ENCODE assay signal across 1 cellular context in genomic region chr6:106979435-106979884, GRCh38.
A peak's percentile ranks its signal among the peaks of the same experiment; 100 is the strongest.
TF ChIP-seq lines count a peak whose summit lies in the region.

No MANE protein-coding gene starts in this region.

TF ChIP-seq in K562, 482 proteins besides CTCF, POLR2A, EP300 and RAD21 (continued from another document and continues in another):
- TF ChIP-seq MAFK (IDR thresholded peaks at IDR 0.05; ENCODE audit: low read length), result peak; percentile 13; the same call in 1 of the 2 replicates
- no peak for TF ChIP-seq LEF1 (IDR thresholded peaks at IDR 0.05)
- TF ChIP-seq THRAP3 (IDR thresholded peaks at IDR 0.05; ENCODE audit: borderline replicate concordance), result no peak
- TF ChIP-seq ZNF445 (CRISPR knock-in tag; IDR thresholded peaks at IDR 0.05; ENCODE audit: low read depth), result no peak
- TF ChIP-seq, protein P1, sequence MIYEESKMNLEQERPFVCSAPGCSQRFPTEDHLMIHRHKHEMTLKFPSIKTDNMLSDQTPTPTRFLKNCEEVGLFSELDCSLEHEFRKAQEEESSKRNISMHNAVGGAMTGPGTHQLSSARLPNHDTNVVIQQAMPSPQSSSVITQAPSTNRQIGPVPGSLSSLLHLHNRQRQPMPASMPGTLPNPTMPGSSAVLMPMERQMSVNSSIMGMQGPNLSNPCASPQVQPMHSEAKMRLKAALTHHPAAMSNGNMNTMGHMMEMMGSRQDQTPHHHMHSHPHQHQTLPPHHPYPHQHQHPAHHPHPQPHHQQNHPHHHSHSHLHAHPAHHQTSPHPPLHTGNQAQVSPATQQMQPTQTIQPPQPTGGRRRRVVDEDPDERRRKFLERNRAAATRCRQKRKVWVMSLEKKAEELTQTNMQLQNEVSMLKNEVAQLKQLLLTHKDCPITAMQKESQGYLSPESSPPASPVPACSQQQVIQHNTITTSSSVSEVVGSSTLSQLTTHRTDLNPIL (CRISPR knock-in tag; IDR thresholded peaks at IDR 0.05), result no peak
- TF ChIP-seq ARID3B (CRISPR knock-in tag; IDR thresholded peaks at IDR 0.05; ENCODE audit: borderline replicate concordance), result no peak
- TF ChIP-seq, protein P2, sequence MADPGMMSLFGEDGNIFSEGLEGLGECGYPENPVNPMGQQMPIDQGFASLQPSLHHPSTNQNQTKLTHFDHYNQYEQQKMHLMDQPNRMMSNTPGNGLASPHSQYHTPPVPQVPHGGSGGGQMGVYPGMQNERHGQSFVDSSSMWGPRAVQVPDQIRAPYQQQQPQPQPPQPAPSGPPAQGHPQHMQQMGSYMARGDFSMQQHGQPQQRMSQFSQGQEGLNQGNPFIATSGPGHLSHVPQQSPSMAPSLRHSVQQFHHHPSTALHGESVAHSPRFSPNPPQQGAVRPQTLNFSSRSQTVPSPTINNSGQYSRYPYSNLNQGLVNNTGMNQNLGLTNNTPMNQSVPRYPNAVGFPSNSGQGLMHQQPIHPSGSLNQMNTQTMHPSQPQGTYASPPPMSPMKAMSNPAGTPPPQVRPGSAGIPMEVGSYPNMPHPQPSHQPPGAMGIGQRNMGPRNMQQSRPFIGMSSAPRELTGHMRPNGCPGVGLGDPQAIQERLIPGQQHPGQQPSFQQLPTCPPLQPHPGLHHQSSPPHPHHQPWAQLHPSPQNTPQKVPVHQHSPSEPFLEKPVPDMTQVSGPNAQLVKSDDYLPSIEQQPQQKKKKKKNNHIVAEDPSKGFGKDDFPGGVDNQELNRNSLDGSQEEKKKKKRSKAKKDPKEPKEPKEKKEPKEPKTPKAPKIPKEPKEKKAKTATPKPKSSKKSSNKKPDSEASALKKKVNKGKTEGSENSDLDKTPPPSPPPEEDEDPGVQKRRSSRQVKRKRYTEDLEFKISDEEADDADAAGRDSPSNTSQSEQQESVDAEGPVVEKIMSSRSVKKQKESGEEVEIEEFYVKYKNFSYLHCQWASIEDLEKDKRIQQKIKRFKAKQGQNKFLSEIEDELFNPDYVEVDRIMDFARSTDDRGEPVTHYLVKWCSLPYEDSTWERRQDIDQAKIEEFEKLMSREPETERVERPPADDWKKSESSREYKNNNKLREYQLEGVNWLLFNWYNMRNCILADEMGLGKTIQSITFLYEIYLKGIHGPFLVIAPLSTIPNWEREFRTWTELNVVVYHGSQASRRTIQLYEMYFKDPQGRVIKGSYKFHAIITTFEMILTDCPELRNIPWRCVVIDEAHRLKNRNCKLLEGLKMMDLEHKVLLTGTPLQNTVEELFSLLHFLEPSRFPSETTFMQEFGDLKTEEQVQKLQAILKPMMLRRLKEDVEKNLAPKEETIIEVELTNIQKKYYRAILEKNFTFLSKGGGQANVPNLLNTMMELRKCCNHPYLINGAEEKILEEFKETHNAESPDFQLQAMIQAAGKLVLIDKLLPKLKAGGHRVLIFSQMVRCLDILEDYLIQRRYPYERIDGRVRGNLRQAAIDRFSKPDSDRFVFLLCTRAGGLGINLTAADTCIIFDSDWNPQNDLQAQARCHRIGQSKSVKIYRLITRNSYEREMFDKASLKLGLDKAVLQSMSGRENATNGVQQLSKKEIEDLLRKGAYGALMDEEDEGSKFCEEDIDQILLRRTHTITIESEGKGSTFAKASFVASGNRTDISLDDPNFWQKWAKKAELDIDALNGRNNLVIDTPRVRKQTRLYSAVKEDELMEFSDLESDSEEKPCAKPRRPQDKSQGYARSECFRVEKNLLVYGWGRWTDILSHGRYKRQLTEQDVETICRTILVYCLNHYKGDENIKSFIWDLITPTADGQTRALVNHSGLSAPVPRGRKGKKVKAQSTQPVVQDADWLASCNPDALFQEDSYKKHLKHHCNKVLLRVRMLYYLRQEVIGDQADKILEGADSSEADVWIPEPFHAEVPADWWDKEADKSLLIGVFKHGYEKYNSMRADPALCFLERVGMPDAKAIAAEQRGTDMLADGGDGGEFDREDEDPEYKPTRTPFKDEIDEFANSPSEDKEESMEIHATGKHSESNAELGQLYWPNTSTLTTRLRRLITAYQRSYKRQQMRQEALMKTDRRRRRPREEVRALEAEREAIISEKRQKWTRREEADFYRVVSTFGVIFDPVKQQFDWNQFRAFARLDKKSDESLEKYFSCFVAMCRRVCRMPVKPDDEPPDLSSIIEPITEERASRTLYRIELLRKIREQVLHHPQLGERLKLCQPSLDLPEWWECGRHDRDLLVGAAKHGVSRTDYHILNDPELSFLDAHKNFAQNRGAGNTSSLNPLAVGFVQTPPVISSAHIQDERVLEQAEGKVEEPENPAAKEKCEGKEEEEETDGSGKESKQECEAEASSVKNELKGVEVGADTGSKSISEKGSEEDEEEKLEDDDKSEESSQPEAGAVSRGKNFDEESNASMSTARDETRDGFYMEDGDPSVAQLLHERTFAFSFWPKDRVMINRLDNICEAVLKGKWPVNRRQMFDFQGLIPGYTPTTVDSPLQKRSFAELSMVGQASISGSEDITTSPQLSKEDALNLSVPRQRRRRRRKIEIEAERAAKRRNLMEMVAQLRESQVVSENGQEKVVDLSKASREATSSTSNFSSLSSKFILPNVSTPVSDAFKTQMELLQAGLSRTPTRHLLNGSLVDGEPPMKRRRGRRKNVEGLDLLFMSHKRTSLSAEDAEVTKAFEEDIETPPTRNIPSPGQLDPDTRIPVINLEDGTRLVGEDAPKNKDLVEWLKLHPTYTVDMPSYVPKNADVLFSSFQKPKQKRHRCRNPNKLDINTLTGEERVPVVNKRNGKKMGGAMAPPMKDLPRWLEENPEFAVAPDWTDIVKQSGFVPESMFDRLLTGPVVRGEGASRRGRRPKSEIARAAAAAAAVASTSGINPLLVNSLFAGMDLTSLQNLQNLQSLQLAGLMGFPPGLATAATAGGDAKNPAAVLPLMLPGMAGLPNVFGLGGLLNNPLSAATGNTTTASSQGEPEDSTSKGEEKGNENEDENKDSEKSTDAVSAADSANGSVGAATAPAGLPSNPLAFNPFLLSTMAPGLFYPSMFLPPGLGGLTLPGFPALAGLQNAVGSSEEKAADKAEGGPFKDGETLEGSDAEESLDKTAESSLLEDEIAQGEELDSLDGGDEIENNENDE (IDR thresholded peaks at IDR 0.05; ENCODE audit: low read depth, low read length), result no peak
- 0 out of 2 replicates have a peak, but pooled peaks have one; percentile 27 for TF ChIP-seq BHLHE40 (IDR thresholded peaks at IDR 0.05; ENCODE audit: low read length)
- peak; percentile 99 for TF ChIP-seq TFAP4 (CRISPR knock-in tag; IDR thresholded peaks at IDR 0.05; ENCODE audit: borderline replicate concordance)
- TF ChIP-seq POLR2B (IDR thresholded peaks at IDR 0.05; ENCODE audit: low read depth, partially characterized antibody), result no peak
- TF ChIP-seq KDM1A (IDR thresholded peaks at IDR 0.05), result no peak
- no peak for TF ChIP-seq ETV5 (CRISPR knock-in tag; IDR thresholded peaks at IDR 0.05; ENCODE audit: low read depth)
- 0 out of 2 replicates have a peak, but pooled peaks have one; percentile 16 for TF ChIP-seq SIN3B (IDR thresholded peaks at IDR 0.05; ENCODE audit: low read depth)
- no peak for TF ChIP-seq ZNF280B (CRISPR knock-in tag; IDR thresholded peaks at IDR 0.05)
- TF ChIP-seq ARID2 (IDR thresholded peaks at IDR 0.05), result peak; percentile 79; the same call in 1 of the 2 replicates
- peak; percentile 39; the same call in 1 of the 2 replicates for TF ChIP-seq RB1 (IDR thresholded peaks at IDR 0.05; ENCODE audit: low read depth)
- TF ChIP-seq L3MBTL2 (IDR thresholded peaks at IDR 0.05), result peak; percentile 22; the same call in 1 of the 2 replicates
- TF ChIP-seq JUND (IDR thresholded peaks at IDR 0.05; ENCODE audit: borderline replicate concordance, low read depth, low read length), result peak; percentile 52; the same call in 1 of the 2 replicates
- TF ChIP-seq JUND (tag; IDR thresholded peaks at IDR 0.05; ENCODE audit: borderline replicate concordance, low read depth, low read length), result no peak; the same call in 2 of the 3 replicates
- TF ChIP-seq, protein P3, sequence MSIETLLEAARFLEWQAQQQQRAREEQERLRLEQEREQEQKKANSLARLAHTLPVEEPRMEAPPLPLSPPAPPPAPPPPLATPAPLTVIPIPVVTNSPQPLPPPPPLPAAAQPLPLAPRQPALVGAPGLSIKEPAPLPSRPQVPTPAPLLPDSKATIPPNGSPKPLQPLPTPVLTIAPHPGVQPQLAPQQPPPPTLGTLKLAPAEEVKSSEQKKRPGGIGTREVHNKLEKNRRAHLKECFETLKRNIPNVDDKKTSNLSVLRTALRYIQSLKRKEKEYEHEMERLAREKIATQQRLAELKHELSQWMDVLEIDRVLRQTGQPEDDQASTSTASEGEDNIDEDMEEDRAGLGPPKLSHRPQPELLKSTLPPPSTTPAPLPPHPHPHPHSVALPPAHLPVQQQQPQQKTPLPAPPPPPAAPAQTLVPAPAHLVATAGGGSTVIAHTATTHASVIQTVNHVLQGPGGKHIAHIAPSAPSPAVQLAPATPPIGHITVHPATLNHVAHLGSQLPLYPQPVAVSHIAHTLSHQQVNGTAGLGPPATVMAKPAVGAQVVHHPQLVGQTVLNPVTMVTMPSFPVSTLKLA (conservative IDR thresholded peaks at IDR 0.05), result 0 out of 4 replicates have a peak, but pooled peaks of 1 of the 2 experiments have one; percentile 18
- TF ChIP-seq SUPT5H (IDR thresholded peaks at IDR 0.05), result no peak
- peak; percentile 50; the same call in 1 of the 2 replicates for TF ChIP-seq MYC (IDR thresholded peaks at IDR 0.05; ENCODE audit: low read depth, low read length)
- no peak for TF ChIP-seq MYC (CRISPR knock-in tag; IDR thresholded peaks at IDR 0.05; ENCODE audit: borderline replicate concordance, low read depth)
- TF ChIP-seq TCFL5 (CRISPR knock-in tag; conservative IDR thresholded peaks at IDR 0.05), result no peak
- TF ChIP-seq MAFG (tag; conservative IDR thresholded peaks at IDR 0.05), result 0 out of 2 replicates have a peak, but pooled peaks have one; percentile 27
- 0 out of 4 replicates have a peak, but pooled peaks of 1 of the 2 experiments have one; percentile 27 for TF ChIP-seq FOXK2 (conservative IDR thresholded peaks at IDR 0.05 in 1 of 2, IDR thresholded peaks at IDR 0.05 in 1 of 2; ENCODE audit: low read depth in 2 of 2)
- peak; percentile 57 for TF ChIP-seq CREM (IDR thresholded peaks at IDR 0.05; ENCODE audit: low read depth)
- no peak for TF ChIP-seq SRSF9 (IDR thresholded peaks at IDR 0.05; ENCODE audit: borderline replicate concordance, low read depth, low read length)
- 0 out of 4 replicates have a peak, but pooled peaks of 1 of the 2 experiments have one; percentile 41 for TF ChIP-seq SIN3A (IDR thresholded peaks at IDR 0.05; ENCODE audit: borderline replicate concordance in 2 of 2, control insufficient read depth in 1 of 2, low read depth in 2 of 2, low read length in 2 of 2)
- TF ChIP-seq ZNF197 (CRISPR knock-in tag; IDR thresholded peaks at IDR 0.05; ENCODE audit: low read depth), result no peak
- TF ChIP-seq, protein P4, sequence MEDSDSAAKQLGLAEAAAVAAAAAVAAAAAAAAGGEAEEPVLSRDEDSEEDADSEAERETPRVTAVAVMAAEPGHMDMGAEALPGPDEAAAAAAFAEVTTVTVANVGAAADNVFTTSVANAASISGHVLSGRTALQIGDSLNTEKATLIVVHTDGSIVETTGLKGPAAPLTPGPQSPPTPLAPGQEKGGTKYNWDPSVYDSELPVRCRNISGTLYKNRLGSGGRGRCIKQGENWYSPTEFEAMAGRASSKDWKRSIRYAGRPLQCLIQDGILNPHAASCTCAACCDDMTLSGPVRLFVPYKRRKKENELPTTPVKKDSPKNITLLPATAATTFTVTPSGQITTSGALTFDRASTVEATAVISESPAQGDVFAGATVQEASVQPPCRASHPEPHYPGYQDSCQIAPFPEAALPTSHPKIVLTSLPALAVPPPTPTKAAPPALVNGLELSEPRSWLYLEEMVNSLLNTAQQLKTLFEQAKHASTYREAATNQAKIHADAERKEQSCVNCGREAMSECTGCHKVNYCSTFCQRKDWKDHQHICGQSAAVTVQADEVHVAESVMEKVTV (CRISPR knock-in tag; IDR thresholded peaks at IDR 0.05), result peak; percentile 97
- peak; percentile 65 for TF ChIP-seq CTBP1 (IDR thresholded peaks at IDR 0.05; ENCODE audit: borderline replicate concordance)
- TF ChIP-seq XRCC5 (IDR thresholded peaks at IDR 0.05; ENCODE audit: low read depth, low read length), result peak; percentile 73; the same call in 1 of the 2 replicates
- no peak for TF ChIP-seq NCOA1 (IDR thresholded peaks at IDR 0.05; ENCODE audit: low read depth)
- TF ChIP-seq HDAC6 (IDR thresholded peaks at IDR 0.05; ENCODE audit: low read depth, low read length), result no peak
- no peak for TF ChIP-seq HOMEZ (CRISPR knock-in tag; IDR thresholded peaks at IDR 0.05)
- TF ChIP-seq CREBBP (IDR thresholded peaks at IDR 0.05; ENCODE audit: low read depth, low read length), result no peak
